8 cellular contexts compared by ENCODE assay signal in the genomic region with DNA sequence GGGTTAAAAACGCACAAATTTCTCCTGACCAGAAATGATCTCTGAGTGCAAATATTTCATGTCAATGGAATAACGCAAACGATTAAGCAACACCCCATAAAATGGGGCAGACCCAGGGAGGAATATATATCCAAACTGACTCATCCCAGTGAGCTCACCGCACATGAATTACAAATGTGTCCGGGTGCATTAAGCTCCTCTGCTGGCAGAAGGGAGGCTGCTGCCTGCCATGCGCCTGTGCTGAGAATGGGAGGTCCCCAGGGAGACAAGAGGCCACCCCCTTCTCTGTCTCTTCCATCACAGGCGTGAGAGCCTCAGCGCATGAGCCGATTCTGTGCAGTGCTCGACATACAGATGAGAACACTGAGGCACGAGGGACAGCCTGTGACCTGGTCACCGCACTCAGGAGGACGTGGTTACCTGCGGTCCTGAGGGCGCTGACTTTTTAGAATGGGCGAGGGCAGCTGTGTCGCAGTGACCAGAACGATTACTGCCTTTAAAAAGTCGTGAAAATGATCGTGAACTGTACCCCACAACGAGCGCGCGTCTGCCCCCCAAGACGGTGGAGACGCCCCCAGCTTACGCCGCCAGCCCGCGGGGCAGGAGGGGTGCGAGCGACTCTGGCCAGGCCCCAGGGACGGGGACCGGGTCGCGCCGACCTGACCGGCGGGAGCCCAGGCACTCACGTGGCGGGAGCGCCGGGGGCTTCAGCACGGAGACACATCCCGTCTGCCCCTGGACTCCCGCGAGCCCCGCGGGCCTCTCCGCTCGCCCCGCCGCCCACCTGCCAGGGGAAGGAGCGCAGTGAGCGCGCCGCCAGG.
DNase-seq lines count a peak whose midpoint lies in the region; ATAC-seq and TF ChIP-seq lines count a peak whose summit lies in the region.
"Not testable (repeated sequence)": the region's sequence is repeated elsewhere in the genome, so short reads cannot be mapped to it uniquely, and the experiment has no call there.

No MANE protein-coding gene starts in this region.

- peaks cover 19% of the 10 kb centered on the region for H3K4me1 Mint-ChIP-seq in CD4-positive, alpha-beta T cell (ENCODE audit: low read depth)
- peaks cover 9 to 12% (median 11%) of the 10 kb centered on the region in 3 donors for H3K4me1 Mint-ChIP-seq in T-cell
- peaks cover 0 to 13% (median 11%) of the 10 kb centered on the region in 7 donors for H3K4me1 Mint-ChIP-seq in naive thymus-derived CD4-positive, alpha-beta T cell

- POLR2A ChIA-PET in CD4-positive, alpha-beta T cell (lab: Charles Lee): interaction anchor here (1.9 kb wide), 1 partner anchor 293 kb away, joined by 8 read pairs; a partner anchor contains a TSS
- POLR2A ChIA-PET in T-cell (lab: Charles Lee): not testable (repeated sequence)
- POLR2A ChIA-PET in naive thymus-derived CD4-positive, alpha-beta T cell (lab: Charles Lee): interaction anchor here (1.1 kb wide), 1 partner anchor 293 kb away, joined by 3 read pairs; a partner anchor contains a TSS

- not testable (repeated sequence) for H3K9me3 Mint-ChIP-seq in CD4-positive, alpha-beta T cell; T-cell; activated naive CD4-positive, alpha-beta T cell treated with anti-CD3 and anti-CD28 coated beads, Interleukin-2, amount 50 U/mL, for 72 hours; naive thymus-derived CD4-positive, alpha-beta T cell

- intact Hi-C loops in CD4-positive, alpha-beta T cell (cut with DNase I, micrococcal nuclease): loop anchor here in 1 of 2 experiments (5.0 to 10.0 kb wide), 5 partner anchors 293 to 882 kb away; a partner anchor contains a TSS
- intact Hi-C loops in naive thymus-derived CD4-positive, alpha-beta T cell (cut with micrococcal nuclease): loop anchor here (1.0 to 10.0 kb wide), 7 partner anchors 290 to 750 kb away; a partner anchor contains a TSS

- not testable (repeated sequence) for H3K27me3 ChIP-seq in CD4-positive, alpha-beta T cell (ENCODE audit: control insufficient read depth, insufficient read depth, low read length); naive thymus-derived CD4-positive, alpha-beta T cell (ENCODE audit: control insufficient read depth in 2 of 2, insufficient read depth in 2 of 2, low read length in 2 of 2)

- H3K36me3 Mint-ChIP-seq in CD4-positive, alpha-beta T cell (ENCODE audit: low read depth); T-cell; activated naive CD4-positive, alpha-beta T cell treated with anti-CD3 and anti-CD28 coated beads, Interleukin-2, amount 50 U/mL, for 72 hours; naive thymus-derived CD4-positive, alpha-beta T cell: not testable (repeated sequence)

- peak overlapping the region; percentile 60 for H3K4me3 ChIP-seq in fibroblast of villous mesenchyme (ENCODE audit: low read depth, low read length)
- peak overlapping the region; percentile 66 for H3K4me3 ChIP-seq in naive thymus-derived CD4-positive, alpha-beta T cell (ENCODE audit: low read length)

- H3K27me3 Mint-ChIP-seq in CD4-positive, alpha-beta T cell; T-cell; naive thymus-derived CD4-positive, alpha-beta T cell: not testable (repeated sequence)

- peak; percentile 32 to 64 (median 45) for DNase-seq in CD4-positive, alpha-beta T cell
- DNase-seq in HCEC 1CT (peak; percentile 86), NCI-H1436 (lab: John Stamatoyannopoulos, UW) (peak; percentile 58), T-cell (peak; percentile 16 to 73 (median 58)), fibroblast of villous mesenchyme (ENCODE audit: low read depth) (peak; percentile 98)
- peak; percentile 66 to 80 for DNase-seq in activated naive CD4-positive, alpha-beta T cell treated with anti-CD3 and anti-CD28 coated beads, Interleukin-2, amount 50 U/mL, for 72 hours (ENCODE audit: low spot score in 2 of 2)
- DNase-seq in naive thymus-derived CD4-positive, alpha-beta T cell: peak; percentile 31 to 79 (median 61)
- peak; percentile 57 to 63 for DNase-seq in stimulated activated CD8-positive, alpha-beta memory T cell treated with anti-CD3 and anti-CD28 coated beads, Interleukin-15, amount 100 ng/mL, for 48 hours (ENCODE audit: low read depth in 2 of 2)

- CTCF ChIA-PET in CD4-positive, alpha-beta T cell (lab: Charles Lee); T-cell (lab: Charles Lee); naive thymus-derived CD4-positive, alpha-beta T cell (lab: Charles Lee): not testable (repeated sequence)

- H3K4me1 ChIP-seq in naive thymus-derived CD4-positive, alpha-beta T cell (ENCODE audit: control insufficient read depth in 2 of 2, insufficient read depth in 2 of 2, low read length in 2 of 2): not testable (repeated sequence)

- peak overlapping the region; percentile 97 for H3K4me3 Mint-ChIP-seq in CD4-positive, alpha-beta T cell
- peak overlapping the region; percentile 88 to 90 (median 89) for H3K4me3 Mint-ChIP-seq in T-cell
- peak overlapping the region; percentile 84 to 97 (median 95) for H3K4me3 Mint-ChIP-seq in naive thymus-derived CD4-positive, alpha-beta T cell

- H3K36me3 ChIP-seq in naive thymus-derived CD4-positive, alpha-beta T cell (ENCODE audit: control insufficient read depth in 2 of 3, insufficient read depth in 3 of 3, low read length in 3 of 3): not testable (repeated sequence)

- H3K9me3 ChIP-seq in CD4-positive, alpha-beta T cell (ENCODE audit: control insufficient read depth, low read length); naive thymus-derived CD4-positive, alpha-beta T cell (ENCODE audit: control insufficient read depth in 2 of 3, low read length in 3 of 3): not testable (repeated sequence)

- H3K27ac Mint-ChIP-seq in CD4-positive, alpha-beta T cell: peak overlapping the region; percentile 96
- peak overlapping the region; percentile 86 to 94 for H3K27ac Mint-ChIP-seq in T-cell
- peak overlapping the region; percentile 88 to 91 for H3K27ac Mint-ChIP-seq in activated naive CD4-positive, alpha-beta T cell treated with anti-CD3 and anti-CD28 coated beads, Interleukin-2, amount 50 U/mL, for 72 hours
- peak overlapping the region; percentile 85 to 99 (median 96) for H3K27ac Mint-ChIP-seq in naive thymus-derived CD4-positive, alpha-beta T cell

- peak overlapping the region; percentile 67 for H3K27ac ChIP-seq in CD4-positive, alpha-beta T cell (ENCODE audit: low read depth, low read length)
- peak overlapping the region; percentile 83 for H3K27ac ChIP-seq in naive thymus-derived CD4-positive, alpha-beta T cell (ENCODE audit: low read depth, low read length)

- not testable (repeated sequence) for TF ChIP-seq CTCF in CD4-positive, alpha-beta T cell (IDR thresholded peaks at IDR 0.05); fibroblast of villous mesenchyme (IDR thresholded peaks at IDR 0.05; ENCODE audit: insufficient read depth, low read depth, low read length)

- not testable (repeated sequence) for ATAC-seq in CD4-positive, alpha-beta T cell (ENCODE audit: poor library complexity); T-cell (replicated peaks in 1 of 4); activated naive CD4-positive, alpha-beta T cell treated with anti-CD3 and anti-CD28 coated beads, Interleukin-2, amount 50 U/mL, for 72 hours; naive thymus-derived CD4-positive, alpha-beta T cell

Comparison
In these comparisons a context has a peak if more than half of its experiments do, and no peak if none do; other contexts are left out.
1. DNase-seq: peak in every context shown above with its lines; median percentile 98 in fibroblast of villous mesenchyme; 86 in HCEC 1CT; 73 in activated naive CD4-positive, alpha-beta T cell treated with anti-CD3 and anti-CD28 coated beads, Interleukin-2, amount 50 U/mL, for 72 hours; 61 in naive thymus-derived CD4-positive, alpha-beta T cell; 60 in stimulated activated CD8-positive, alpha-beta memory T cell treated with anti-CD3 and anti-CD28 coated beads, Interleukin-15, amount 100 ng/mL, for 48 hours; 58 in NCI-H1436; 58 in T-cell; 45 in CD4-positive, alpha-beta T cell.